ENCODE assay signal across 6 cellular contexts in genomic region chr1:1374068-1374860, GRCh38. TPM values are rescaled to one million over a fixed set of nuclear protein-coding genes. Genes with fewer than 3 reads are reported as not detected.
DNase-seq lines count a peak whose midpoint lies in the region; ATAC-seq, FAIRE-seq and TF ChIP-seq lines count a peak whose summit lies in the region.

No MANE protein-coding gene starts in this region.

- TF ChIP-seq CTCF in GM12878 (IDR thresholded peaks at IDR 0.05 in 2 of 3, conservative IDR thresholded peaks at IDR 0.05 in 1 of 3; ENCODE audit: control insufficient read depth in 2 of 3, extremely low read depth in 1 of 3, insufficient read depth in 1 of 3, low read depth in 3 of 3, low read length in 3 of 3) (no peak), natural killer cell (IDR thresholded peaks at IDR 0.05) (no peak)

- CTCF ChIA-PET in GM12878 (lab: Yijun Ruan, JAX), result interaction anchor here (1.0 to 1.8 kb wide), 4 partner anchors 26 to 131 kb away, joined by 3 to 4 read pairs (median 4); no protein-coding TSS in a partner anchor

- POLR2A ChIA-PET in GM12878 (lab: Charles Lee), result interaction anchor here (1.2 to 2.5 kb wide), 3 partner anchors 25 to 130 kb away, joined by 3 to 17 read pairs (median 5); partner anchors contain the start of gene CCNL2

- FAIRE-seq in GM12878 (lab: Jason Lieb, UNC), result no peak

- peak overlapping the region; percentile 86 for H3K27ac ChIP-seq in GM12878 (ENCODE audit: control insufficient read depth, insufficient read depth)

- peak overlapping the region; percentile 97 to 98 for H3K27ac Mint-ChIP-seq in natural killer cell

- SMC1A ChIA-PET in GM12878 (lab: Charles Lee; ENCODE audit: uncharacterized antibody, unreplicated experiment), result interaction anchor here (1.1 to 1.5 kb wide), 3 partner anchors 32 to 64 kb away, joined by 3 to 5 read pairs (median 4); no protein-coding TSS in a partner anchor

- peak overlapping the region; percentile 83 for H3K4me3 Mint-ChIP-seq in natural killer cell

- peak overlapping the region; percentile 94 for H3K4me3 ChIP-seq in GM12878

- H3K27me3 Mint-ChIP-seq in natural killer cell (ENCODE audit: low read depth in 2 of 2), result no peaks in the 10 kb centered on the region

- peak; percentile 0; the same call in 1 of the 3 replicates for ATAC-seq in GM12878
- no peak for ATAC-seq in natural killer cell
- no peak for ATAC-seq in HG03045 (IDR thresholded peaks at IDR 0.05; ENCODE audit: unreplicated experiment)

- H3K36me3 ChIP-seq in GM12878 (ENCODE audit: control insufficient read depth in 2 of 2, insufficient read depth in 2 of 2, low read length in 1 of 2), result peaks cover 0 to 3% of the 10 kb centered on the region in 2 experiments; a peak in 2 of 4 replicates

- no peaks in the 10 kb centered on the region for H3K27me3 ChIP-seq in GM12878 (replicated peaks in 1 of 2; ENCODE audit: control insufficient read depth in 2 of 2, insufficient read depth in 2 of 2, low read length in 1 of 2)

- no peaks in the 10 kb centered on the region for H4K20me1 ChIP-seq in GM12878 (ENCODE audit: control insufficient read depth, insufficient read depth)

- TF ChIP-seq RAD21 in GM12878 (IDR thresholded peaks at IDR 0.05; ENCODE audit: insufficient read depth, low read depth, low read length), result no peak

- H3K4me1 Mint-ChIP-seq in natural killer cell, result peaks cover 10 to 27% of the 10 kb centered on the region in 2 donors

- H3K36me3 Mint-ChIP-seq in natural killer cell, result no peaks in the 10 kb centered on the region

- peak overlapping the region; percentile 95 for H3K9ac ChIP-seq in GM12878 (ENCODE audit: control insufficient read depth, insufficient read depth, low read length)

- H3K9me3 ChIP-seq in GM12878 (replicated peaks; ENCODE audit: control insufficient read depth, insufficient read depth, low read length), result no peaks in the 10 kb centered on the region

- H2AFZ ChIP-seq in GM12878 (ENCODE audit: control insufficient read depth, low read depth, low read length), result no peak overlapping the region

- intact Hi-C loops in GM12878 (cut with micrococcal nuclease; ENCODE audit: unreplicated experiment), result loop anchor here (2.0 to 10.0 kb wide), 2 partner anchors 65 to 131 kb away; partner anchors contain the start of gene PUSL1
- intact Hi-C loops in natural killer cell (cut with micrococcal nuclease), result loop anchor here (2.0 kb wide), 2 partner anchors 19 to 33 kb away; partner anchors contain the start of gene MRPL20

- peak overlapping the region; percentile 95 for H3K4me2 ChIP-seq in GM12878 (ENCODE audit: control insufficient read depth, insufficient read depth)

- RAD21 ChIA-PET in GM12878 (lab: Charles Lee; ENCODE audit: unreplicated experiment), result interaction anchor here (1.4 kb wide), 2 partner anchors 25 to 26 kb away, joined by 4 read pairs; partner anchors contain the start of gene CCNL2

- in situ Hi-C loops in GM12878 (cut with MboI), result no loop called here

- no peak for TF ChIP-seq EP300 in GM12878 (IDR thresholded peaks at IDR 0.05; ENCODE audit: borderline replicate concordance in 1 of 2, control insufficient read depth in 1 of 2, low read depth in 2 of 2, low read length in 2 of 2)

- peaks cover 30% of the 10 kb centered on the region for H3K79me2 ChIP-seq in GM12878 (ENCODE audit: control insufficient read depth, insufficient read depth, low read length)

- DNase-seq in activated gamma-delta T cell treated with Interleukin-2 at 50 U/mL for 16 hours (peak; percentile 6), activated gamma-delta T cell (lab: John Stamatoyannopoulos, UW) (no peak), GM12878 (ENCODE audit: low read depth, low spot score) (no peak), natural killer cell (no peak)
- DNase-seq in stimulated activated CD4-positive, alpha-beta T cell treated with anti-CD3 and anti-CD28 coated beads, Interleukin-2, amount 100 ng/mL, for 24 hours, result no peak

- no peak for TF ChIP-seq POLR2A in GM12878 (IDR thresholded peaks at IDR 0.05; ENCODE audit: low read depth, low read length)

- H3K9me3 Mint-ChIP-seq in natural killer cell, result no peaks in the 10 kb centered on the region

- TSS peak; percentile 74 for BruUV-seq in GM12878 (replicated peaks; lab: Mats Ljungman, UMichigan)

- H3K4me1 ChIP-seq in GM12878 (ENCODE audit: control insufficient read depth, insufficient read depth, low read length), result peaks cover 24% of the 10 kb centered on the region

- WGBS in GM12878 (ENCODE audit: insufficient coverage, insufficient replicate concordance, low lambda C conversion rate, missing lambda C conversion rate), result 29% methylated on average over 56 of the region's 56 CpGs

RNA-seq across cellular contexts. Expression of gene AURKAIP1, which starts 0.7 kb away (rescaled TPM):
- total RNA-seq in GM12878 (2013; cell fraction: nucleolus; rRNA removed), result 22.6 and 24.0 TPM in 2 replicates
- 146 and 177 TPM in 2 replicates for total RNA-seq in GM12878 (2014; rRNA removed)
- 30.2 and 37.4 TPM in 2 replicates for total RNA-seq in GM12878 (2014; rRNA removed; fragmentation: Illumina TruSeq; extraction: Trizol)
- 198 and 210 TPM in 2 replicates for total RNA-seq in GM12878 (2021)
- polyA plus RNA-seq in GM12878 (2011; ENCODE audit: low read depth), result 20.8 TPM
- 38.3 and 66.8 TPM in 2 replicates for polyA plus RNA-seq in GM12878 (2011; rRNA removed)
- 70.8 and 124 TPM in 2 replicates for polyA plus RNA-seq in GM12878 (2011; cell fraction: cytosol; rRNA removed)
- 62.5 and 90.9 TPM in 2 replicates for polyA plus RNA-seq in GM12878 (2011; cell fraction: nucleus; rRNA removed)
- polyA plus RNA-seq in GM12878 (2012), result 75.5 and 78.2 TPM in 2 replicates
- polyA plus RNA-seq in GM12878 (2014; fragmentation: Illumina TruSeq; extraction: Trizol), result 3.9 and 26.5 TPM in 2 replicates
- 10 to 100 TPM in 1 of 2 experiments, 1 to 10 TPM in 1; 6.5 to 26.6 TPM for polyA plus RNA-seq in GM12878 (2014; fragmentation: Nextera tagmentation; extraction: Ambion mirVana)
- 173 and 210 TPM in 2 replicates for polyA plus RNA-seq in GM12878 (2014; rRNA removed)
- polyA plus RNA-seq in GM12878 (2016; fragmentation: Nextera tagmentation; extraction: Ambion mirVana), result 100 to 1,000 TPM; 341 to 366 TPM
- polyA minus RNA-seq in GM12878 (2011; rRNA and poly(A)+ RNA removed), result 8.2 and 28.6 TPM in 2 replicates
- polyA minus RNA-seq in GM12878 (2011; cell fraction: cytosol; rRNA and poly(A)+ RNA removed), result 20.0 and 26.7 TPM in 2 replicates
- polyA minus RNA-seq in GM12878 (2011; cell fraction: nucleus; rRNA and poly(A)+ RNA removed), result 17.2 and 20.6 TPM in 2 replicates
- 10 to 100 TPM; 60.0 to 76.3 (median 64.6) TPM for total RNA-seq in natural killer cell

RNA-seq across cellular contexts. Expression of gene MXRA8, which starts 15.9 kb away (rescaled TPM):
- 0.88 and 1.5 TPM in 2 replicates for total RNA-seq in GM12878 (2013; cell fraction: nucleolus; rRNA removed)
- total RNA-seq in GM12878 (2014; rRNA removed) (not detected in 2 replicates), GM12878 (2014; rRNA removed; fragmentation: Illumina TruSeq; extraction: Trizol) (not detected in 2 replicates), GM12878 (2021) (0.29 and 0.54 TPM in 2 replicates), natural killer cell (under 1 TPM in 1 of 3 donors, not detected in 2; 0.26 TPM)
- polyA plus RNA-seq in GM12878 (2011; ENCODE audit: low read depth), result 0.68 TPM
- polyA plus RNA-seq in GM12878 (2011; rRNA removed) (0.11 and 0.20 TPM in 2 replicates), GM12878 (2014; fragmentation: Illumina TruSeq; extraction: Trizol) (not detected in 2 replicates), GM12878 (2014; fragmentation: Nextera tagmentation; extraction: Ambion mirVana) (not detected), GM12878 (2014; rRNA removed) (0.19 and 0.27 TPM in 2 replicates), GM12878 (2016; fragmentation: Nextera tagmentation; extraction: Ambion mirVana) (under 1 TPM in 1 of 2 experiments, not detected in 1; 0.15 TPM)
- 0.32 and 0.49 TPM in 2 replicates for polyA plus RNA-seq in GM12878 (2011; cell fraction: cytosol; rRNA removed)
- polyA plus RNA-seq in GM12878 (2011; cell fraction: nucleus; rRNA removed), result 1.3 and 2.1 TPM in 2 replicates
- 2.5 and 3.7 TPM in 2 replicates for polyA plus RNA-seq in GM12878 (2012)
- not detected in 2 replicates for polyA minus RNA-seq in GM12878 (2011; rRNA and poly(A)+ RNA removed)
- polyA minus RNA-seq in GM12878 (2011; cell fraction: cytosol; rRNA and poly(A)+ RNA removed), result not detected in 2 replicates
- polyA minus RNA-seq in GM12878 (2011; cell fraction: nucleus; rRNA and poly(A)+ RNA removed), result 0.38 TPM in 1 of 2 replicates, not detected in the other

RNA-seq across cellular contexts. Expression of gene CCNL2, which starts 24.9 kb away (rescaled TPM):
- 379 and 418 TPM in 2 replicates for total RNA-seq in GM12878 (2013; cell fraction: nucleolus; rRNA removed)
- total RNA-seq in GM12878 (2014; rRNA removed), result 102 and 106 TPM in 2 replicates
- total RNA-seq in GM12878 (2014; rRNA removed; fragmentation: Illumina TruSeq; extraction: Trizol), result 42.5 and 43.2 TPM in 2 replicates
- total RNA-seq in GM12878 (2021), result 83.8 and 101 TPM in 2 replicates
- polyA plus RNA-seq in GM12878 (2011; ENCODE audit: low read depth), result 37.9 TPM
- polyA plus RNA-seq in GM12878 (2011; rRNA removed), result 112 and 115 TPM in 2 replicates
- 80.7 and 108 TPM in 2 replicates for polyA plus RNA-seq in GM12878 (2011; cell fraction: cytosol; rRNA removed)
- polyA plus RNA-seq in GM12878 (2011; cell fraction: nucleus; rRNA removed), result 831 and 868 TPM in 2 replicates
- 67.0 and 72.4 TPM in 2 replicates for polyA plus RNA-seq in GM12878 (2012)
- polyA plus RNA-seq in GM12878 (2014; fragmentation: Illumina TruSeq; extraction: Trizol), result 33.7 and 54.3 TPM in 2 replicates
- 1 to 10 TPM; 2.1 to 5.5 TPM for polyA plus RNA-seq in GM12878 (2014; fragmentation: Nextera tagmentation; extraction: Ambion mirVana)
- polyA plus RNA-seq in GM12878 (2014; rRNA removed), result 143 and 153 TPM in 2 replicates
- polyA plus RNA-seq in GM12878 (2016; fragmentation: Nextera tagmentation; extraction: Ambion mirVana), result 100 to 1,000 TPM; 100 to 102 TPM
- polyA minus RNA-seq in GM12878 (2011; rRNA and poly(A)+ RNA removed), result 59.9 and 80.8 TPM in 2 replicates
- polyA minus RNA-seq in GM12878 (2011; cell fraction: cytosol; rRNA and poly(A)+ RNA removed), result 21.0 and 30.3 TPM in 2 replicates
- polyA minus RNA-seq in GM12878 (2011; cell fraction: nucleus; rRNA and poly(A)+ RNA removed), result 105 and 145 TPM in 2 replicates
- 100 to 1,000 TPM; 253 to 281 (median 274) TPM for total RNA-seq in natural killer cell

RNA-seq across cellular contexts. Expression of gene DVL1, which starts 25.0 kb away (rescaled TPM):
- total RNA-seq in GM12878 (2013; cell fraction: nucleolus; rRNA removed), result 58.9 and 70.1 TPM in 2 replicates
- total RNA-seq in GM12878 (2014; rRNA removed) (23.5 and 31.1 TPM in 2 replicates), GM12878 (2014; rRNA removed; fragmentation: Illumina TruSeq; extraction: Trizol) (6.1 and 7.5 TPM in 2 replicates), GM12878 (2021) (29.8 and 30.8 TPM in 2 replicates), natural killer cell (10 to 100 TPM; 33.8 to 41.9 (median 35.6) TPM)
- 3.9 TPM for polyA plus RNA-seq in GM12878 (2011; ENCODE audit: low read depth)
- polyA plus RNA-seq in GM12878 (2011; rRNA removed) (3.6 and 7.3 TPM in 2 replicates), GM12878 (2014; fragmentation: Illumina TruSeq; extraction: Trizol) (0.48 and 1.6 TPM in 2 replicates), GM12878 (2014; fragmentation: Nextera tagmentation; extraction: Ambion mirVana) (under 1 TPM; 0.10 to 0.53 TPM), GM12878 (2014; rRNA removed) (29.6 and 35.6 TPM in 2 replicates), GM12878 (2016; fragmentation: Nextera tagmentation; extraction: Ambion mirVana) (1 to 10 TPM; 1.3 to 1.9 TPM)
- 9.5 and 17.3 TPM in 2 replicates for polyA plus RNA-seq in GM12878 (2011; cell fraction: cytosol; rRNA removed)
- 104 and 127 TPM in 2 replicates for polyA plus RNA-seq in GM12878 (2011; cell fraction: nucleus; rRNA removed)
- polyA plus RNA-seq in GM12878 (2012), result 16.5 and 17.7 TPM in 2 replicates
- 7.3 and 12.8 TPM in 2 replicates for polyA minus RNA-seq in GM12878 (2011; rRNA and poly(A)+ RNA removed)
- 10.6 and 10.9 TPM in 2 replicates for polyA minus RNA-seq in GM12878 (2011; cell fraction: cytosol; rRNA and poly(A)+ RNA removed)
- polyA minus RNA-seq in GM12878 (2011; cell fraction: nucleus; rRNA and poly(A)+ RNA removed), result 20.3 and 28.3 TPM in 2 replicates

RNA-seq across cellular contexts. Expression of gene MRPL20, which starts 32.8 kb away (rescaled TPM):
- 47.9 and 53.1 TPM in 2 replicates for total RNA-seq in GM12878 (2013; cell fraction: nucleolus; rRNA removed)
- total RNA-seq in GM12878 (2014; rRNA removed) (205 and 223 TPM in 2 replicates), GM12878 (2014; rRNA removed; fragmentation: Illumina TruSeq; extraction: Trizol) (132 and 153 TPM in 2 replicates), GM12878 (2021) (141 and 149 TPM in 2 replicates), natural killer cell (100 to 1,000 TPM in 1 of 3 donors, 10 to 100 TPM in 2; 90.9 to 111 (median 92.7) TPM)
- 92.4 TPM for polyA plus RNA-seq in GM12878 (2011; ENCODE audit: low read depth)
- polyA plus RNA-seq in GM12878 (2011; rRNA removed) (143 and 146 TPM in 2 replicates), GM12878 (2014; fragmentation: Illumina TruSeq; extraction: Trizol) (115 and 129 TPM in 2 replicates), GM12878 (2014; fragmentation: Nextera tagmentation; extraction: Ambion mirVana) (100 to 1,000 TPM; 519 to 525 TPM), GM12878 (2014; rRNA removed) (287 and 301 TPM in 2 replicates), GM12878 (2016; fragmentation: Nextera tagmentation; extraction: Ambion mirVana) (100 to 1,000 TPM; 366 to 375 TPM)
- polyA plus RNA-seq in GM12878 (2011; cell fraction: cytosol; rRNA removed), result 168 and 192 TPM in 2 replicates
- 105 and 125 TPM in 2 replicates for polyA plus RNA-seq in GM12878 (2011; cell fraction: nucleus; rRNA removed)
- polyA plus RNA-seq in GM12878 (2012), result 151 and 170 TPM in 2 replicates
- 72.9 and 94.2 TPM in 2 replicates for polyA minus RNA-seq in GM12878 (2011; rRNA and poly(A)+ RNA removed)
- 54.8 and 63.4 TPM in 2 replicates for polyA minus RNA-seq in GM12878 (2011; cell fraction: cytosol; rRNA and poly(A)+ RNA removed)
- 26.7 and 39.5 TPM in 2 replicates for polyA minus RNA-seq in GM12878 (2011; cell fraction: nucleus; rRNA and poly(A)+ RNA removed)
